Comparison of ENCODE assay signal across 18 cellular contexts in the genomic region with DNA sequence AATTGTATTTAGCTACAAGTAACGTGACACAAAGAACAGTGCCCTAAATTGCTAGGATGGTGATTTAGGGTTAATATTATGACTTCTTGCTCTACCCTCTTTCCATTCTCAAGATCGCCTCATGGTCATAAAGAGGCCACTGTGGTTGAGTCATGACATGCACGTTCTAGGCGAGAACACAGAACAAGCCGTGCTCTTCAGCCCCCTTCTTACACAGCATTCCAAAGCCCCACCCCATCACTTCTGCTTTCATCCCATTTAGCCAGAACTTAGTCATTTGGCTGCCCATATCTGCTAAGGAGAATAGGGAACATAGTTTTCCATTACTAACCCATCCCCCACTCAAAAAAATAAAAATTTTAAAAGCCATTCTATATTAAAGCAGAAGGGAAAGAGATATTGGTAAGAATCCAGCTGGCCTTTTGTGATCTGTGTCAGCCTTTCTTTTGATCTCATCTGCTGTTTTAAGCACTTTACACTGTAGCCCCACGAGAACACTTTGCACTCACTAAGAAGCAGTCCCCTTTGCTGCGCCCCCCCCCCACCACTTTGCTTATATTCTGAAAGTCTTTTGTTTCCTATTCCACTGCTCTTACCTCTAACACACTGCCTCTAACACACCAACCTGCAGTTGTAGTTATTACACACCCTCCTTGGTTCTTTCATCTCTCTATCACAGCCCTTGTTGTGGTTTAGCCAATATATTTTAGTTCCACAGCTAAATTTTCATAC. TPM values are rescaled to one million over a fixed set of nuclear protein-coding genes. Genes with fewer than 3 reads are reported as not detected.
DNase-seq lines count a peak whose midpoint lies in the region; ATAC-seq lines count a peak whose summit lies in the region.
"Had no signal": no experiment of that assay in that cellular context is flagged by ENCODE, and none has a peak within 500 bp of the region (broad histone marks: within the 10 kb centered on the region; RNA-seq: fewer than 3 reads in every experiment).

No MANE protein-coding gene starts in this region.

- in situ Hi-C loops in SK-MEL-5 (cut with HindIII; ENCODE audit: low pct_unique_long_range_greater_than_20kb, low sequenced_read_pairs): no loop called here

- ATAC-seq in GM21447 (IDR thresholded peaks at IDR 0.05; ENCODE audit: unreplicated experiment) (no peak), HG03521 (IDR thresholded peaks at IDR 0.05; ENCODE audit: unreplicated experiment) (no peak), HG03175 (IDR thresholded peaks at IDR 0.05; ENCODE audit: unreplicated experiment) (no peak)
- ATAC-seq: Panc1 had no signal

- peak; percentile 1 for DNase-seq in Daoy (ENCODE audit: low read depth)
- DNase-seq in SK-MEL-5 (ENCODE audit: low read depth, low spot score): peak; percentile 4
- peak; percentile 77 for DNase-seq in foreskin melanocyte
- peak; percentile 67 for DNase-seq in renal cortical epithelial cell (ENCODE audit: low read depth)
- DNase-seq in epidermal melanocyte (ENCODE audit: insufficient read length, low spot score): no peak
- DNase-seq: activated CD4-positive, alpha-beta T cell treated with anti-CD3 and anti-CD28 coated beads for 48 hours; activated T-cell treated with anti-CD3 and anti-CD28 coated beads, Interleukin-2, amount 50 U/mL, for 48 hours; anterior cingulate cortex; HFFc6; left cardiac atrium; NCI-H1417; NCI-H524; stimulated activated CD4-positive, alpha-beta T cell treated with anti-CD3 and anti-CD28 coated beads, Interleukin-15, amount 100 ng/mL, for 24 hours had no signal

RNA-seq across cellular contexts. Expression of a gene that starts 28.4 kb away (rescaled TPM):
- not detected in 2 replicates for total RNA-seq in Daoy (2014; rRNA removed; shearing (Covaris generic))
- total RNA-seq in SK-MEL-5 (2014; rRNA removed; shearing (Covaris generic)): not detected in 2 replicates
- 1.5 TPM in 1 of 2 replicates, not detected in the other for polyA plus RNA-seq in SK-MEL-5 (2015; cell fraction: cytosol; rRNA removed)
- polyA plus RNA-seq in SK-MEL-5 (2015; cell fraction: nucleus; rRNA removed): 0.09 TPM in 1 of 2 replicates, not detected in the other
- 10.3 and 47.2 TPM in 2 replicates for total RNA-seq in renal cortical epithelial cell
- total RNA-seq: HFFc6 had no signal
- polyA plus RNA-seq: AG04450 had no signal

Comparison
In these comparisons a context has a peak if more than half of its experiments do, and no peak if none do; other contexts are left out.
1. RNA of a gene that starts 28.4 kb away (total RNA-seq): 10.3 to 47.2 TPM in renal cortical epithelial cell; not detected in Daoy and not detected in SK-MEL-5; every median in the first group is over 10 times any median in the second.